Comparison of ENCODE assay signal across 22 cellular contexts in the genomic region with DNA sequence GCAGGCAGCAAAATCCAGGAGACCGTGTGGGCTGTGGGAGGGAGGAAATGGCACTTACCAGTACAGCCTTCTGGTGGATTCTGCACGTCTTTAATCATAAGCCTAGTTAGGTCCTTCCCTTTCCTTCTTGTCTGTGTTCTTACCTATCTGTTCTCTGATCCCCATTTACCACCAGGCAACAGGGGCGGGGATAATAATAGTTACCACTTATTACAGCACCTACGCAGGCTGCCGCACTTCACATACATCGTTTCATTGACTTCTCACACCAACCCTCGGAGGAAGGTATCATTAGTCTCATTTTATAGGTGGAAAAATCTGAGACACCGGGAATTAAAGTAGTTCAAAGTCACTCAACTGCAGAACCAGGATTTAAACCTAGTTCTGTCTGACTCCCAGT. TPM values are rescaled to one million over a fixed set of nuclear protein-coding genes. Genes with fewer than 3 reads are reported as not detected.
DNase-seq lines count a peak whose midpoint lies in the region; ATAC-seq, FAIRE-seq and TF ChIP-seq lines count a peak whose summit lies in the region.
"Had no signal": no experiment of that assay in that cellular context is flagged by ENCODE, and none has a peak within 500 bp of the region (broad histone marks: within the 10 kb centered on the region; RNA-seq: fewer than 3 reads in every experiment).

No MANE protein-coding gene starts in this region.

- peaks cover 63% of the 10 kb centered on the region for H3K4me1 Mint-ChIP-seq in Caco-2 (ENCODE audit: low read depth, unreplicated experiment)

- TF ChIP-seq EP300 in upper lobe of left lung (IDR thresholded peaks at IDR 0.05): no peak

- H3K4me1 ChIP-seq in Caco-2 (peaks cover 36% of the 10 kb centered on the region), HUES64 (ENCODE audit: insufficient read depth, low read length) (peaks cover 54% of the 10 kb centered on the region), small intestine (ENCODE audit: control insufficient read depth in 2 of 2, insufficient read depth in 1 of 2, low read depth in 1 of 2, low read length in 1 of 2) (peaks cover 6 to 8% of the 10 kb centered on the region in 2 donors), upper lobe of left lung (peaks cover 10 to 30% (median 24%) of the 10 kb centered on the region in 4 donors)

- no peaks in the 10 kb centered on the region for H3K27me3 ChIP-seq in Caco-2 (replicated peaks; ENCODE audit: control insufficient read depth, insufficient read depth, low read length)
- H3K27me3 ChIP-seq in HUES64 (ENCODE audit: insufficient read depth, low read length): no peaks in the 10 kb centered on the region
- H3K27me3 ChIP-seq in small intestine (ENCODE audit: control insufficient read depth in 2 of 2, insufficient read depth in 2 of 2, low read length in 2 of 2): no peaks in the 10 kb centered on the region
- H3K27me3 ChIP-seq in upper lobe of left lung: no peaks in the 10 kb centered on the region

- no peak overlapping the region for H3K27ac Mint-ChIP-seq in Caco-2 (ENCODE audit: unreplicated experiment)
- H3K27ac Mint-ChIP-seq: CD4-positive, alpha-beta T cell had no signal

- peak overlapping the region; percentile 18 for H3K4me3 Mint-ChIP-seq in Caco-2 (ENCODE audit: unreplicated experiment)
- H3K4me3 Mint-ChIP-seq: CD4-positive, alpha-beta T cell had no signal

- intact Hi-C loops in Caco-2 (cut with micrococcal nuclease; ENCODE audit: unreplicated experiment): no loop called here

- H3K36me3 ChIP-seq in Caco-2 (ENCODE audit: control insufficient read depth, insufficient read depth, low read length) (no peaks in the 10 kb centered on the region), HUES64 (ENCODE audit: insufficient read depth, low read length) (no peaks in the 10 kb centered on the region), small intestine (ENCODE audit: control insufficient read depth in 2 of 2, insufficient read depth in 2 of 2, low read length in 2 of 2) (no peaks in the 10 kb centered on the region), upper lobe of left lung (no peaks in the 10 kb centered on the region)

- H3K27ac ChIP-seq in HUES64 (ENCODE audit: low read depth, low read length) (0 out of 2 replicates have a peak overlapping the region, but pooled peaks have one; percentile 24), small intestine (ENCODE audit: low read depth in 1 of 2, low read length in 1 of 2) (no peak overlapping the region), RWPE1 (no peak overlapping the region), upper lobe of left lung (no peak overlapping the region)
- H3K27ac ChIP-seq: GM23248 had no signal

- no peaks in the 10 kb centered on the region for H3K9me3 ChIP-seq in Caco-2
- H3K9me3 ChIP-seq in HUES64 (ENCODE audit: insufficient read depth, low read depth, low read length): no peaks in the 10 kb centered on the region
- no peaks in the 10 kb centered on the region for H3K9me3 ChIP-seq in small intestine (ENCODE audit: control insufficient read depth, low read depth)
- H3K9me3 ChIP-seq in upper lobe of left lung: no peaks in the 10 kb centered on the region

- TF ChIP-seq POLR2A in upper lobe of left lung (IDR thresholded peaks at IDR 0.05): no peak

- H3K9ac ChIP-seq in HUES64 (ENCODE audit: low read depth, low read length): no peak overlapping the region
- H3K9ac ChIP-seq: GM23248 had no signal

- WGBS in HUES64: 88% methylated on average over 8 of the region's 8 CpGs
- 32 to 73% (median 40%) methylated on average over 8 of the region's 8 CpGs for WGBS in small intestine, 3 donors
- WGBS in upper lobe of left lung, 2 donors: 83% methylated on average over 8 of the region's 8 CpGs

- DNase-seq in Caco-2 (no peak), epidermal melanocyte (ENCODE audit: insufficient read length, low spot score) (peak; percentile 1), small intestine (peak; percentile 51), RWPE1 (ENCODE audit: low spot score) (no peak), upper lobe of left lung (no peak)
- DNase-seq in activated CD4-positive, CD25-positive, alpha-beta regulatory T cell treated with anti-CD3 and anti-CD28 coated beads, Interleukin-2, amount 50 U/mL, for 72 hours: no peak
- DNase-seq: CD4-positive, alpha-beta T cell; DMS153; GDM1; GM23248; KG1; NCI-H1694 treated with DMSO at 0.1 percent for 48 hours; NCI-H510A treated with DMSO at 0.1 percent for 48 hours; NCI-H774; OCI-M1; SHP77 treated with DMSO at 0.1 percent for 48 hours had no signal

- POLR2A ChIA-PET in Caco-2 (lab: Charles Lee) (interaction anchor here (0.6 kb wide), 1 partner anchor 1315 kb away, joined by 3 read pairs; no protein-coding TSS in a partner anchor), RWPE1 (lab: Yijun Ruan, JAX; ENCODE audit: low non-redundant PET) (no interaction called here)

- no peak for FAIRE-seq in small intestine (lab: Jason Lieb, UNC)
- FAIRE-seq: GM19239 had no signal

- no peaks in the 10 kb centered on the region for H3K9me3 Mint-ChIP-seq in Caco-2 (ENCODE audit: unreplicated experiment)
- H3K9me3 Mint-ChIP-seq: CD4-positive, alpha-beta T cell had no signal

- BruUV-seq in Caco-2 (replicated peaks; lab: Mats Ljungman, UMichigan): TSS peak; percentile 83

- no peaks in the 10 kb centered on the region for H3K27me3 Mint-ChIP-seq in Caco-2 (ENCODE audit: insufficient read depth, unreplicated experiment)
- H3K27me3 Mint-ChIP-seq: CD4-positive, alpha-beta T cell had no signal

- H3K36me3 Mint-ChIP-seq in Caco-2 (ENCODE audit: insufficient read depth, unreplicated experiment): no peaks in the 10 kb centered on the region

- CTCF ChIA-PET in Caco-2 (lab: Charles Lee) (no interaction called here), RWPE1 (lab: Yijun Ruan, JAX) (no interaction called here)

- TF ChIP-seq CTCF in Caco-2 (IDR thresholded peaks at IDR 0.05; ENCODE audit: insufficient read depth in 1 of 2, low read depth in 1 of 2, low read length in 1 of 2, severe bottlenecking in 1 of 2, unreplicated experiment in 1 of 2): no peak
- no peak for TF ChIP-seq CTCF in RWPE1 (conservative IDR thresholded peaks at IDR 0.05; ENCODE audit: low read depth)
- TF ChIP-seq CTCF in upper lobe of left lung (IDR thresholded peaks at IDR 0.05): no peak

- H3K4me3 ChIP-seq in Caco-2 (ENCODE audit: low read depth, low read length): no peak overlapping the region
- no peak overlapping the region for H3K4me3 ChIP-seq in HUES64 (ENCODE audit: low read length)
- H3K4me3 ChIP-seq in small intestine (ENCODE audit: low read depth in 1 of 2, low read length in 2 of 2): no peak overlapping the region
- H3K4me3 ChIP-seq in upper lobe of left lung: no peak overlapping the region
- H3K4me3 ChIP-seq: GM23248 had no signal

- no peak for ATAC-seq in upper lobe of left lung (ENCODE audit: low FRiP score in 2 of 2)
- ATAC-seq: SK-N-SH treated with all-trans-retinoic acid at 6 μM for 48 hours had no signal

RNA-seq across cellular contexts. Expression of a gene that starts 4.5 kb away (rescaled TPM):
- total RNA-seq in Caco-2 (2022) (66.6 and 69.2 TPM in 2 replicates), upper lobe of left lung (10 to 100 TPM in 4 of 6 donors, 1 to 10 TPM in 2; 5.3 to 18.9 (median 13.0) TPM)
- polyA plus RNA-seq in HUES64 (2013, experiment 1 of 2): 68.9 TPM
- polyA plus RNA-seq in HUES64 (2013, experiment 2 of 2): 65.9 TPM
- 10 to 100 TPM; 14.6 to 42.3 (median 19.6) TPM for polyA plus RNA-seq in small intestine
- total RNA-seq: Daoy, GM23248, RPMI7951 had no signal

RNA-seq across cellular contexts. Expression of a gene that starts 30.1 kb away (rescaled TPM):
- total RNA-seq in Caco-2 (2022): not detected in 2 replicates
- polyA plus RNA-seq in HUES64 (2013, experiment 1 of 2): not detected
- polyA plus RNA-seq in HUES64 (2013, experiment 2 of 2): not detected
- polyA plus RNA-seq in small intestine: not detected
- 1 to 10 TPM in 2 of 6 donors, under 1 TPM in 1, not detected in 3; 0.83 to 3.1 (median 1.2) TPM for total RNA-seq in upper lobe of left lung
- total RNA-seq: Daoy, GM23248, RPMI7951 had no signal
- polyA plus RNA-seq: AG04450, GM23248 had no signal

RNA-seq across cellular contexts. Expression of a gene that starts 32.0 kb away (rescaled TPM):
- total RNA-seq in Caco-2 (2022) (147 and 160 TPM in 2 replicates), upper lobe of left lung (100 to 1,000 TPM in 5 of 6 donors, 10 to 100 TPM in 1; 44.6 to 345 (median 222) TPM)
- 154 TPM for polyA plus RNA-seq in HUES64 (2013, experiment 1 of 2)
- polyA plus RNA-seq in HUES64 (2013, experiment 2 of 2): 147 TPM
- polyA plus RNA-seq in small intestine: 10 to 100 TPM; 50.3 to 73.2 (median 50.8) TPM

RNA-seq across cellular contexts. Expression of a gene that starts 50.6 kb away (rescaled TPM):
- total RNA-seq in Caco-2 (2022) (20.2 and 22.3 TPM in 2 replicates), upper lobe of left lung (1 to 10 TPM in 1 of 6 donors, under 1 TPM in 4, not detected in 1; 0.59 to 5.7 (median 0.67) TPM)
- 14.9 TPM for polyA plus RNA-seq in HUES64 (2013, experiment 1 of 2)
- polyA plus RNA-seq in HUES64 (2013, experiment 2 of 2): 16.0 TPM
- 1 to 10 TPM in 1 of 3 donors, under 1 TPM in 1, not detected in 1; 0.54 to 3.3 TPM for polyA plus RNA-seq in small intestine
- total RNA-seq: RPMI7951 had no signal

Comparison
In these comparisons a context has a peak if more than half of its experiments do, and no peak if none do; other contexts are left out.
1. DNase-seq: peak in epidermal melanocyte (single experiment) and small intestine (single experiment); none in Caco-2 (0 of 2), RWPE1 (single experiment), activated CD4-positive, CD25-positive, alpha-beta regulatory T cell treated with anti-CD3 and anti-CD28 coated beads, Interleukin-2, amount 50 U/mL, for 72 hours (single experiment) and upper lobe of left lung (0 of 2).